ENCODE assay signal across 33 cellular contexts in genomic region chr7:68031180-68031943, GRCh38.
"Had no signal": no experiment of that assay in that cellular context is flagged by ENCODE, and none has a peak within 500 bp of the region (broad histone marks: within the 10 kb centered on the region; RNA-seq: fewer than 3 reads in every experiment).

No MANE protein-coding gene starts in this region.

- H3K4me3 Mint-ChIP-seq: activated B cell treated with CpG ODN at 0.5 μM for 24 hours; activated CD8-positive, alpha-beta memory T cell treated with anti-CD3 and anti-CD28 coated beads, Interleukin-2, amount 10 ng/mL, durations not matched to agents 7 days and 5 days; activated CD8-positive, alpha-beta T cell treated with anti-CD3 and anti-CD28 coated beads, Interleukin-2, amount 10 ng/mL, durations not matched to agents 7 days and 5 days; activated naive CD4-positive, alpha-beta T cell treated with anti-CD3 and anti-CD28 coated beads for 36 hours; activated naive CD4-positive, alpha-beta T cell treated with anti-CD3 and anti-CD28 coated beads, Interleukin-2, amount 50 U/mL, for 24 hours; activated naive CD8-positive, alpha-beta T cell treated with anti-CD3 and anti-CD28 coated beads for 36 hours; activated naive CD8-positive, alpha-beta T cell treated with anti-CD3 and anti-CD28 coated beads, Interleukin-2, amount 50 U/mL, for 24 hours; activated T-helper 1 cell treated with anti-CD3 and anti-CD28 coated beads, Interleukin-12 subunit alpha, Interleukin-12 subunit beta, Interleukin-2, Interleukin-4 antibody, amounts not matched to agents 30 ng/mL and 10 ng/mL and 1 ng/mL, durations not matched to agents 14 hours and 24 hours and 36 hours; effector memory CD8-positive, alpha-beta T cell; T-helper 2 cell treated with Interferon-gamma antibody and Interleukin-4, amounts not matched to agents 5 μg/mL and 100 μg/mL, for 36 hours had no signal

- ATAC-seq: activated CD4-positive, CD25-positive, alpha-beta regulatory T cell treated with anti-CD3 and anti-CD28 coated beads, Interleukin-2, amount 50 U/mL, for 24 hours; activated CD8-positive, alpha-beta memory T cell treated with anti-CD3 and anti-CD28 coated beads, Interleukin-2, amount 10 ng/mL, durations not matched to agents 7 days and 5 days; activated CD8-positive, alpha-beta T cell treated with anti-CD3 and anti-CD28 coated beads, Interleukin-2, amount 10 ng/mL, durations not matched to agents 7 days and 5 days; activated naive CD8-positive, alpha-beta T cell treated with anti-CD3 and anti-CD28 coated beads, Interleukin-2, amount 50 U/mL, for 24 hours; body of pancreas; effector memory CD8-positive, alpha-beta T cell; foreskin keratinocyte; gastrocnemius medialis; heart left ventricle had no signal

- H3K27me3 Mint-ChIP-seq: activated B cell treated with CpG ODN at 0.5 μM for 24 hours; activated CD8-positive, alpha-beta memory T cell treated with anti-CD3 and anti-CD28 coated beads, Interleukin-2, amount 10 ng/mL, durations not matched to agents 7 days and 5 days; activated naive CD4-positive, alpha-beta T cell treated with anti-CD3 and anti-CD28 coated beads, Interleukin-2, amount 50 U/mL, for 24 hours; activated naive CD8-positive, alpha-beta T cell treated with anti-CD3 and anti-CD28 coated beads for 36 hours; activated naive CD8-positive, alpha-beta T cell treated with anti-CD3 and anti-CD28 coated beads, Interleukin-2, amount 50 U/mL, for 24 hours; effector memory CD8-positive, alpha-beta T cell had no signal

- H3K4me1 Mint-ChIP-seq: activated B cell treated with CpG ODN at 0.5 μM for 24 hours; activated CD8-positive, alpha-beta memory T cell treated with anti-CD3 and anti-CD28 coated beads, Interleukin-2, amount 10 ng/mL, durations not matched to agents 7 days and 5 days; activated naive CD4-positive, alpha-beta T cell treated with anti-CD3 and anti-CD28 coated beads, Interleukin-2, amount 50 U/mL, for 24 hours; activated naive CD8-positive, alpha-beta T cell treated with anti-CD3 and anti-CD28 coated beads for 36 hours; activated naive CD8-positive, alpha-beta T cell treated with anti-CD3 and anti-CD28 coated beads, Interleukin-2, amount 50 U/mL, for 24 hours had no signal

- H3K27ac Mint-ChIP-seq: activated B cell treated with CpG ODN at 0.5 μM for 24 hours; activated CD8-positive, alpha-beta memory T cell treated with anti-CD3 and anti-CD28 coated beads, Interleukin-2, amount 10 ng/mL, durations not matched to agents 7 days and 5 days; activated CD8-positive, alpha-beta T cell treated with anti-CD3 and anti-CD28 coated beads, Interleukin-2, amount 10 ng/mL, durations not matched to agents 7 days and 5 days; activated naive CD4-positive, alpha-beta T cell treated with anti-CD3 and anti-CD28 coated beads for 36 hours; activated naive CD4-positive, alpha-beta T cell treated with anti-CD3 and anti-CD28 coated beads, Interleukin-2, amount 50 U/mL, for 24 hours; activated naive CD8-positive, alpha-beta T cell treated with anti-CD3 and anti-CD28 coated beads for 36 hours; activated naive CD8-positive, alpha-beta T cell treated with anti-CD3 and anti-CD28 coated beads, Interleukin-2, amount 50 U/mL, for 24 hours; activated T-helper 1 cell treated with anti-CD3 and anti-CD28 coated beads, Interleukin-12 subunit alpha, Interleukin-12 subunit beta, Interleukin-2, Interleukin-4 antibody, amounts not matched to agents 30 ng/mL and 10 ng/mL and 1 ng/mL, durations not matched to agents 14 hours and 24 hours and 36 hours; activated T-helper 2 cell treated with anti-CD3 and anti-CD28 coated beads, Interferon-gamma antibody, Interleukin-2, Interleukin-4, amounts not matched to agents 10 μg/mL and 5 μg/mL and 100 μg/mL, durations not matched to agents 14 hours and 24 hours and 36 hours; effector memory CD8-positive, alpha-beta T cell; T-helper 2 cell treated with Interferon-gamma antibody and Interleukin-4, amounts not matched to agents 5 μg/mL and 100 μg/mL, for 36 hours had no signal

- H3K36me3 Mint-ChIP-seq: activated CD8-positive, alpha-beta memory T cell treated with anti-CD3 and anti-CD28 coated beads, Interleukin-2, amount 10 ng/mL, durations not matched to agents 7 days and 5 days; activated naive CD4-positive, alpha-beta T cell treated with anti-CD3 and anti-CD28 coated beads, Interleukin-2, amount 50 U/mL, for 24 hours; activated naive CD8-positive, alpha-beta T cell treated with anti-CD3 and anti-CD28 coated beads for 36 hours had no signal

- DNase-seq: activated B cell treated with CpG ODN at 0.5 μM for 24 hours; activated CD4-positive, alpha-beta T cell treated with anti-CD3 and anti-CD28 coated beads for 48 hours; activated CD4-positive, alpha-beta T cell treated with anti-CD3 and anti-CD28 coated beads, Interleukin-2, amount 50 U/mL, for 1 hour; activated CD4-positive, alpha-beta T cell treated with anti-CD3 and anti-CD28 coated beads, Interleukin-2, amount 50 U/mL, for 48 hours; activated CD8-positive, alpha-beta memory T cell treated with anti-CD3 and anti-CD28 coated beads, Interleukin-2, amount 10 ng/mL, durations not matched to agents 7 days and 5 days; activated CD8-positive, alpha-beta memory T cell treated with anti-CD3 and anti-CD28 coated beads, Interleukin-2, amount 50 U/mL, for 4 hours; activated CD8-positive, alpha-beta T cell treated with anti-CD3 and anti-CD28 coated beads, Interleukin-2, amount 10 ng/mL, durations not matched to agents 7 days and 5 days; activated effector memory CD4-positive, alpha-beta T cell treated with anti-CD3 and anti-CD28 coated beads, Interleukin-2, amount 50 U/mL, for 16 hours; activated naive CD4-positive, alpha-beta T cell treated with anti-CD3 and anti-CD28 coated beads for 36 hours; activated naive CD8-positive, alpha-beta T cell treated with anti-CD3 and anti-CD28 coated beads for 36 hours; activated naive CD8-positive, alpha-beta T cell treated with anti-CD3 and anti-CD28 coated beads, Interleukin-2, amount 50 U/mL, for 24 hours; activated T-cell treated with anti-CD3 and anti-CD28 coated beads, Interleukin-2, amount 50 U/mL, for 1 hour; activated T-cell treated with anti-CD3 and anti-CD28 coated beads, Interleukin-2, amount 50 U/mL, for 48 hours; adrenal gland; amygdala; aorta; body of pancreas; caudate nucleus; cortex of kidney; dermis blood vessel endothelial cell; effector CD4-positive, alpha-beta T cell; effector memory CD8-positive, alpha-beta T cell; foreskin keratinocyte; gastrocnemius medialis; glutamatergic neuron; heart left ventricle; T1000; WERI-Rb-1 had no signal
